ENCODE assay signal across 25 cellular contexts in the genomic region with DNA sequence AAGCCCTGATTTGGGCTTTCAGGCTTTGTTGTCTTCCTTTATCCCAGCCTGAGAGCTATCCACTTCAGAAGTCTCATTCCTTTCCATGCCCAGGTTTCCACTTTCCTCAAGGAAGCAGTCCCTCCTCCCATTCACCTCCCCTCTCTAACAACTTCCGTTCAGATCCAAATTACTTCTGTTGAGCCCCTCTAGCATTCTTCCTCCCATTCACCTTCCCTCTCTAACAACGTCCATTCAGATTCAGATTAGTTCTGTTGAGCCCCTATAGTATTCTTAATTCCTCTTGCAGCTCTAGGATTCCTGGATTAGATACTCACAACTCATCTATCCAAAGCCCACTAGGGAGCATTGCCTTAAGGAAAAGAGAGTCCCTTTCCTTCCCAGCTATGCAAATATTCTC.
DNase-seq lines count a peak whose midpoint lies in the region; ATAC-seq and TF ChIP-seq lines count a peak whose summit lies in the region.
"Had no signal": no experiment of that assay in that cellular context is flagged by ENCODE, and none has a peak within 500 bp of the region (broad histone marks: within the 10 kb centered on the region; RNA-seq: fewer than 3 reads in every experiment).

No MANE protein-coding gene starts in this region.

- no peak for TF ChIP-seq EP300 in esophagus muscularis mucosa (IDR thresholded peaks at IDR 0.05)

- intact Hi-C loops in MCF 10A (cut with micrococcal nuclease) = loop anchor here (10.0 kb wide), 1 partner anchor 243 kb away; the partner anchor contains the start of gene VSNL1
- intact Hi-C loops in mammary epithelial cell (cut with micrococcal nuclease) = loop anchor here (5.0 kb wide), 1 partner anchor 171 kb away; no protein-coding TSS in a partner anchor
- intact Hi-C loops in esophagus muscularis mucosa (cut with DNase I) = no loop called here
- intact Hi-C loops in gastrocnemius medialis (cut with DNase I; ENCODE audit: low total_unique reads) = no loop called here

- no peak overlapping the region for H3K4me3 ChIP-seq in mammary epithelial cell (replicated peaks in 1 of 3; ENCODE audit: insufficient read depth in 1 of 3, low read depth in 2 of 3, low read length in 3 of 3)
- no peak overlapping the region for H3K4me3 ChIP-seq in esophagus muscularis mucosa
- no peak overlapping the region for H3K4me3 ChIP-seq in gastrocnemius medialis
- H3K4me3 ChIP-seq: GM12878, K562, MG63, SK-N-MC had no signal

- peaks cover 35% of the 10 kb centered on the region for H3K4me1 ChIP-seq in mammary epithelial cell (ENCODE audit: insufficient read depth, low read length)
- H3K4me1 ChIP-seq in esophagus muscularis mucosa = no peaks in the 10 kb centered on the region
- no peaks in the 10 kb centered on the region for H3K4me1 ChIP-seq in gastrocnemius medialis
- H3K4me1 ChIP-seq: Caco-2 had no signal

- H3K27me3 ChIP-seq in mammary epithelial cell (ENCODE audit: insufficient read depth, low read length) (no peaks in the 10 kb centered on the region), esophagus muscularis mucosa (no peaks in the 10 kb centered on the region), gastrocnemius medialis (no peaks in the 10 kb centered on the region)
- H3K27me3 ChIP-seq: MG63 had no signal

- no peak overlapping the region for H3K9ac ChIP-seq in mammary epithelial cell (ENCODE audit: insufficient read depth, low read length)

- DNase-seq in MCF 10A (ENCODE audit: unreplicated experiment) (no peak), mammary epithelial cell (no peak), esophagus muscularis mucosa (ENCODE audit: extremely low spot score) (peak; percentile 42), iPS-NIHi7 (ENCODE audit: extremely low spot score) (peak; percentile 20), gastrocnemius medialis (no peak)
- DNase-seq in NK-92 treated with Interleukin-12 subunit alpha and Interleukin-12 subunit beta, amount 100 ng/mL, for 24 hours (lab: John Stamatoyannopoulos, UW) = no peak
- DNase-seq: Caco-2; CD8-positive, alpha-beta T cell; GDM1; GOT3; MG63; NCI-H1417; NCI-H1694; NCI-H2081 treated with DMSO at 0.1 percent for 48 hours; NCI-H2171; NCI-H510A; NCI-H69; SIG-M5 had no signal

- no peaks in the 10 kb centered on the region for H4K20me1 ChIP-seq in mammary epithelial cell (ENCODE audit: insufficient read depth, low read length)

- H3K4me3 Mint-ChIP-seq in MCF 10A (ENCODE audit: unreplicated experiment) = no peak overlapping the region
- H3K4me3 Mint-ChIP-seq: B cell; CD8-positive, alpha-beta T cell had no signal

- no peak overlapping the region for H3K27ac ChIP-seq in mammary epithelial cell (ENCODE audit: insufficient read depth, low read depth, low read length)
- H3K27ac ChIP-seq in esophagus muscularis mucosa (replicated peaks in 1 of 4) = no peak overlapping the region
- H3K27ac ChIP-seq in gastrocnemius medialis = no peak overlapping the region
- H3K27ac ChIP-seq: 22Rv1, C4-2B, SK-N-MC had no signal

- 100% methylated on average over 2 of the region's 2 CpGs for WGBS in mammary epithelial cell (ENCODE audit: low coverage, missing lambda C conversion rate)
- 79% methylated on average over 2 of the region's 2 CpGs for WGBS in esophagus muscularis mucosa

- TF ChIP-seq POLR2A in esophagus muscularis mucosa (IDR thresholded peaks at IDR 0.05; ENCODE audit: low read depth) (no peak), gastrocnemius medialis (IDR thresholded peaks at IDR 0.05) (no peak)

- H3K36me3 Mint-ChIP-seq in MCF 10A (ENCODE audit: insufficient read depth, unreplicated experiment) = peaks cover 6% of the 10 kb centered on the region
- H3K36me3 Mint-ChIP-seq: CD8-positive, alpha-beta T cell had no signal

- H3K9me3 ChIP-seq in mammary epithelial cell (replicated peaks; ENCODE audit: insufficient read depth, low read length) (no peaks in the 10 kb centered on the region), esophagus muscularis mucosa (no peaks in the 10 kb centered on the region), gastrocnemius medialis (no peaks in the 10 kb centered on the region)
- H3K9me3 ChIP-seq: Caco-2, MG63 had no signal

- no peak overlapping the region for H3K4me2 ChIP-seq in mammary epithelial cell (ENCODE audit: insufficient read depth, low read depth, low read length)

- TF ChIP-seq CTCF in MCF 10A (IDR thresholded peaks at IDR 0.05; ENCODE audit: unreplicated experiment) (no peak), mammary epithelial cell (conservative IDR thresholded peaks at IDR 0.05 in 1 of 2, IDR thresholded peaks at IDR 0.05 in 1 of 2; ENCODE audit: extremely low read depth in 1 of 2, insufficient read depth in 1 of 2, low read depth in 1 of 2, low read length in 2 of 2) (no peak), esophagus muscularis mucosa (IDR thresholded peaks at IDR 0.05) (no peak), gastrocnemius medialis (IDR thresholded peaks at IDR 0.05 in 4 of 5, conservative IDR thresholded peaks at IDR 0.05 in 1 of 5) (no peak)

- CTCF ChIA-PET in MCF 10A (lab: Yijun Ruan, JAX) = interaction anchor here (0.7 to 2.2 kb wide), 4 partner anchors 9 to 528 kb away, joined by 3 to 13 read pairs (median 4); no protein-coding TSS in a partner anchor
- CTCF ChIA-PET in mammary epithelial cell (lab: Charles Lee; ENCODE audit: low non-redundant PET) = no interaction called here

- dilution Hi-C loops in mammary epithelial cell (cut with HindIII; ENCODE audit: low sequenced_read_pairs) = loop anchor here (25.0 kb wide), 1 partner anchor 361 kb away; no protein-coding TSS in a partner anchor

- POLR2A ChIA-PET in MCF 10A (lab: Yijun Ruan, JAX) = interaction anchor here (0.5 kb wide), 1 partner anchor 213 kb away, joined by 3 read pairs; no protein-coding TSS in a partner anchor

- BruUV-seq in MCF 10A (replicated peaks; lab: Mats Ljungman, UMichigan) = no TSS peak
- no TSS peak for BruUV-seq in mammary epithelial cell (replicated peaks; lab: Mats Ljungman, UMichigan)

- no peaks in the 10 kb centered on the region for H3K9me3 Mint-ChIP-seq in MCF 10A (ENCODE audit: unreplicated experiment)

- H3K36me3 ChIP-seq in mammary epithelial cell (ENCODE audit: insufficient read depth, low read length) (no peaks in the 10 kb centered on the region), esophagus muscularis mucosa (no peaks in the 10 kb centered on the region), gastrocnemius medialis (no peaks in the 10 kb centered on the region)
- H3K36me3 ChIP-seq: MG63 had no signal

- no peaks in the 10 kb centered on the region for H3K27me3 Mint-ChIP-seq in MCF 10A (ENCODE audit: insufficient read depth, unreplicated experiment)

- peaks cover 24% of the 10 kb centered on the region for H3K4me1 Mint-ChIP-seq in MCF 10A (ENCODE audit: insufficient read depth, unreplicated experiment)
- H3K4me1 Mint-ChIP-seq: B cell had no signal

- no peak for ATAC-seq in HG03045 (IDR thresholded peaks at IDR 0.05; ENCODE audit: unreplicated experiment)
- no peak for ATAC-seq in gastrocnemius medialis
- ATAC-seq: CD8-positive, alpha-beta T cell; GM12878; K562 had no signal

- no peaks in the 10 kb centered on the region for H3K79me2 ChIP-seq in mammary epithelial cell (ENCODE audit: insufficient read depth, low read length)

- peak overlapping the region; percentile 5 for H3K27ac Mint-ChIP-seq in MCF 10A (ENCODE audit: low read depth, unreplicated experiment)
- H3K27ac Mint-ChIP-seq: B cell; CD8-positive, alpha-beta T cell had no signal

- in situ Hi-C loops in mammary epithelial cell (cut with MboI; ENCODE audit: low sequenced_read_pairs in 2 of 2) = loop anchor here (10.0 to 25.0 kb wide), 2 partner anchors 361 to 527 kb away; no protein-coding TSS in a partner anchor
- in situ Hi-C loops in gastrocnemius medialis (cut with MboI; ENCODE audit: low sequenced_read_pairs in 4 of 4) = loop anchor here in 1 of 4 donors (10.0 kb wide), 1 partner anchor 527 kb away; no protein-coding TSS in a partner anchor

- no peak overlapping the region for H2AFZ ChIP-seq in mammary epithelial cell (ENCODE audit: low read depth, low read length)

Comparison
In these comparisons a context has a peak if more than half of its experiments do, and no peak if none do; other contexts are left out.
1. DNase-seq: peak in esophagus muscularis mucosa (single experiment) and iPS-NIHi7 (single experiment); none in MCF 10A (single experiment), mammary epithelial cell (single experiment), gastrocnemius medialis (0 of 2) and NK-92 treated with Interleukin-12 subunit alpha and Interleukin-12 subunit beta, amount 100 ng/mL, for 24 hours (single experiment).
2. intact Hi-C loops: an anchor here in MCF 10A (10.0 kb wide) and mammary epithelial cell (5.0 kb wide); none called in esophagus muscularis mucosa and gastrocnemius medialis.